ENCODE assay signal across 18 cellular contexts in the genomic region with DNA sequence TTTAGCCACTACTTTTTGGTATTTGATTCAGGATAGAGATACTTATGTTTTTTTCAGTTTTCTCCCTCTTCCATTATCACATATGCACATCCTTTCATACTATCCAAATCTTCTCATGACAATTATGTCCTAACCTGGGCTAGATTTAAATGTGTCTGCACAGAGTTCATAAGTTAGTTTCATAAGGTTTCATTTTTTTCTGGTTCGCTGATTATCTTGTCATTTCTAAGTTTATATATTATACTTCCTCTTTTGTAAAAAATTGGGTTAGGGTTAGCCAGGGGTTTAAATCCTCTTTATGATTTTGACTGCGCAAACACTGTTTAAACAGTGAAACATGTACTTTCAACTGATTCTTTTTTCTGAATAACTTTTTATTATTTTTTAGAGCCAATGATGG.
"Had no signal": no experiment of that assay in that cellular context is flagged by ENCODE, and none has a peak within 500 bp of the region (broad histone marks: within the 10 kb centered on the region; RNA-seq: fewer than 3 reads in every experiment).

No MANE protein-coding gene starts in this region.

- H3K27ac ChIP-seq: adrenal gland, cardiac muscle cell, gastrocnemius medialis, lower lobe of right lung, thyroid gland, WERI-Rb-1 had no signal

- H3K4me1 ChIP-seq: adrenal gland, gastrocnemius medialis, lower lobe of right lung, thyroid gland had no signal

- H3K9me3 ChIP-seq: adrenal gland, gastrocnemius medialis, heart right ventricle, lower lobe of right lung, ovary, thyroid gland had no signal

- DNase-seq: activated CD4-positive, alpha-beta T cell treated with anti-CD3 and anti-CD28 coated beads for 4 hours; activated CD8-positive, alpha-beta T cell treated with anti-CD3 and anti-CD28 coated beads for 36 hours; activated effector memory CD4-positive, alpha-beta T cell treated with Interleukin-2 at 50 U/mL for 16 hours; activated T-cell treated with anti-CD3 and anti-CD28 coated beads, Interleukin-2, amount 50 U/mL, for 4 hours; adrenal gland; gastrocnemius medialis; heart right ventricle; left colon; lower lobe of right lung; midbrain; ovary; stimulated activated CD4-positive, alpha-beta T cell treated with anti-CD3 and anti-CD28 coated beads, Interleukin-12 subunit alpha, Interleukin-12 subunit beta, amount 100 ng/mL, for 4 hours; stimulated activated CD4-positive, alpha-beta T cell treated with anti-CD3 and anti-CD28 coated beads, Interleukin-2, amount 100 ng/mL, for 24 hours; T-helper 9 cell; thyroid gland; WERI-Rb-1 had no signal

- H3K36me3 ChIP-seq: adrenal gland, cardiac muscle cell, gastrocnemius medialis, heart right ventricle, lower lobe of right lung, ovary, thyroid gland, WERI-Rb-1 had no signal

- H3K27me3 ChIP-seq: adrenal gland, cardiac muscle cell, gastrocnemius medialis, ovary, thyroid gland had no signal

- ATAC-seq: activated CD8-positive, alpha-beta T cell treated with anti-CD3 and anti-CD28 coated beads for 36 hours; activated T-cell treated with anti-CD3 and anti-CD28 coated beads, Interleukin-2, amount 50 U/mL, for 4 hours; gastrocnemius medialis; left colon; lower lobe of right lung; stimulated activated effector memory CD8-positive, alpha-beta T cell treated with anti-CD3 and anti-CD28 coated beads, Interleukin-12 subunit alpha, Interleukin-12 subunit beta, amount 100 ng/mL, for 72 hours had no signal

- H3K4me3 ChIP-seq: adrenal gland, cardiac muscle cell, gastrocnemius medialis, heart right ventricle, lower lobe of right lung, ovary, thyroid gland had no signal
